ENCODE assay signal across 14 cellular contexts in the genomic region with DNA sequence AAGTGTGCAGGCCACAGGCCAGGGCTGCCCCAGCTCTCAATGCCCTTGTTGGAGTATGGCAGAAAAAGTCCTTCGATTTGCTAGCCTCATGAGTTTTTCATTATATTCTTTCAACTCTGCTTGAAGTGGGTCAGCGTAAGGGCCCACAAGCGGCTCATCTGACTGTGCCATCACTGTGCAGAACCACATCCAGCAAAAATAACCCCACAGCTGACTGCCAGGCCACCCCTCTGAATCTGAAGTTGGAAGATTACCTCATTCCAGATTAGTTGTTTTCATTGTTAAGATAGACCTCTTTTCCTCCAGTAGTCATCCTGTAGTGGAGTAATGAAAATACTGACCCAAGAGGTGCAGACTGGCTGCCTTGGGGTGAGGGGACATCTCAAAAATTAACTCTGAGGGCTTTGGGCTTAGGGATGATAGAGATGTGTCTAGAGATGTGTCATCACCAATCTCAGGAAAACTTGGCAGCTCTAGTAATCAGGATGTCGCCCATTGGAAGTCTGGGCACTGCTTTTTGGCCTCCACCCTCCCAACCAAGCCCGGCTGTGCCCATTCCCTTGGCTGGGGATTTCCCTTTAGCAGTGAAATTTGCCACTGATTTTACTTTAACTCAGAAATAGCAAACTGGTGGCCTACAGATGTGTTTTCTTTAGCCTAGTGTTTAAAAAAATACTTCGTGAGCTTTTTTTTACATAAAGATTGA.
"Had no signal": no experiment of that assay in that cellular context is flagged by ENCODE, and none has a peak within 500 bp of the region (broad histone marks: within the 10 kb centered on the region; RNA-seq: fewer than 3 reads in every experiment).

No MANE protein-coding gene starts in this region.

- H3K27ac ChIP-seq: left lung, neural progenitor cell, pancreas, spleen, testis, WERI-Rb-1 had no signal

- DNase-seq: activated CD4-positive, alpha-beta T cell treated with anti-CD3 and anti-CD28 coated beads, Interleukin-2, amount 50 U/mL, for 4 hours; activated naive CD8-positive, alpha-beta T cell treated with anti-CD3 and anti-CD28 coated beads, Interleukin-2, amount 10 ng/mL, durations not matched to agents 7 days and 5 days; cortex of kidney; left lung; naive B cell; pancreas; sigmoid colon; spleen; stimulated activated CD4-positive, alpha-beta T cell treated with anti-CD3 and anti-CD28 coated beads, Interleukin-4, amount 100 ng/mL, for 4 hours; T-helper 2 cell; testis; WERI-Rb-1 had no signal

- H3K4me3 ChIP-seq: left lung, neural progenitor cell, pancreas, sigmoid colon, spleen, testis had no signal

- H3K4me1 ChIP-seq: left lung, neural progenitor cell, pancreas, testis had no signal

- H3K27me3 ChIP-seq: left lung, neural progenitor cell, pancreas, sigmoid colon, spleen, testis had no signal

- H3K9me3 ChIP-seq: left lung, pancreas, sigmoid colon, spleen, testis had no signal

- ATAC-seq: left lung; pancreas; stimulated activated memory B cell treated with anti-CD40 and anti-IgM and Interleukin-4, amounts not matched to agents 10 μg/mL and 1 μg/mL and 100 μg/mL, for 72 hours had no signal

- H3K36me3 ChIP-seq: left lung, neural progenitor cell, pancreas, sigmoid colon, spleen, WERI-Rb-1 had no signal
